ENCODE assay signal across 10 cellular contexts in genomic region chr1:201901036-201901435, GRCh38. TPM values are rescaled to one million over a fixed set of nuclear protein-coding genes. Genes with fewer than 3 reads are reported as not detected.
DNase-seq lines count a peak whose midpoint lies in the region; TF ChIP-seq lines count a peak whose summit lies in the region.
"Not testable (repeated sequence)": the region's sequence is repeated elsewhere in the genome, so short reads cannot be mapped to it uniquely, and the experiment has no call there.
"Had no signal": no experiment of that assay in that cellular context is flagged by ENCODE, and none has a peak within 500 bp of the region (broad histone marks: within the 10 kb centered on the region; RNA-seq: fewer than 3 reads in every experiment).

No MANE protein-coding gene starts in this region.

- not testable (repeated sequence) for H3K9me3 Mint-ChIP-seq in chondrocyte (ENCODE audit: low read depth)

- H3K27ac ChIP-seq in adrenal gland (peak overlapping the region in 3 of 5 donors; percentile 11 to 57 (median 50)), esophagus (ENCODE audit: low read depth in 2 of 2, low read length in 1 of 2) (peak overlapping the region; percentile 8 to 72), layer of hippocampus (ENCODE audit: low read depth, low read length) (peak overlapping the region; percentile 24), sigmoid colon (peak overlapping the region; percentile 81 to 97 (median 88)), stomach smooth muscle (ENCODE audit: low read length) (peak overlapping the region; percentile 94), thyroid gland (peak overlapping the region; percentile 84 to 96 (median 84)), vagina (peak overlapping the region; percentile 75)

- WGBS in adrenal gland, 4 donors: 76 to 86% (median 84%) methylated on average over 6 of the region's 6 CpGs
- 73 to 77% methylated on average over 6 of the region's 6 CpGs for WGBS in esophagus, 2 donors
- 91 to 93% methylated on average over 6 of the region's 6 CpGs for WGBS in sigmoid colon, 2 donors
- WGBS in thyroid gland, 2 donors: 88 to 93% methylated on average over 6 of the region's 6 CpGs

- not testable (repeated sequence) for TF ChIP-seq CTCF in adrenal gland (IDR thresholded peaks at IDR 0.05); chondrocyte (IDR thresholded peaks at IDR 0.05); sigmoid colon (IDR thresholded peaks at IDR 0.05); thyroid gland (IDR thresholded peaks at IDR 0.05); vagina (IDR thresholded peaks at IDR 0.05)

- peaks cover 0 to 20% of the 10 kb centered on the region in 2 donors for H3K36me3 ChIP-seq in adrenal gland (replicated peaks in 1 of 2)
- not testable (repeated sequence) for H3K36me3 ChIP-seq in esophagus (ENCODE audit: control insufficient read depth in 2 of 2, insufficient read depth in 2 of 2, low read length in 1 of 2); thyroid gland
- peaks cover 28 to 48% (median 34%) of the 10 kb centered on the region in 4 donors for H3K36me3 ChIP-seq in sigmoid colon
- peaks cover 25 to 36% of the 10 kb centered on the region in 2 donors for H3K36me3 ChIP-seq in stomach smooth muscle (ENCODE audit: control insufficient read depth in 2 of 2, insufficient read depth in 2 of 2, low read length in 2 of 2)
- peaks cover 0 to 15% of the 10 kb centered on the region in 2 donors for H3K36me3 ChIP-seq in vagina

- H3K4me1 ChIP-seq in adrenal gland (replicated peaks in 1 of 2) (peaks cover 14 to 48% of the 10 kb centered on the region in 2 donors), sigmoid colon (peaks cover 0 to 98% (median 95%) of the 10 kb centered on the region in 4 donors), stomach smooth muscle (ENCODE audit: control insufficient read depth, insufficient read depth, low read length) (peaks cover 88% of the 10 kb centered on the region), thyroid gland (peaks cover 64 to 71% of the 10 kb centered on the region in 2 donors), vagina (peaks cover 57% of the 10 kb centered on the region)
- H3K4me1 ChIP-seq in esophagus (ENCODE audit: control insufficient read depth in 2 of 2, insufficient read depth in 2 of 2, low read length in 1 of 2): not testable (repeated sequence)

- peaks cover 89% of the 10 kb centered on the region for H3K4me1 Mint-ChIP-seq in chondrocyte (ENCODE audit: low read depth)

- peaks cover 22% of the 10 kb centered on the region for H3K36me3 Mint-ChIP-seq in chondrocyte (ENCODE audit: low read depth)

- not testable (repeated sequence) for H3K4me3 Mint-ChIP-seq in chondrocyte (ENCODE audit: unreplicated experiment)

- TF ChIP-seq POLR2A in adrenal gland (IDR thresholded peaks at IDR 0.05); sigmoid colon (IDR thresholded peaks at IDR 0.05); vagina (IDR thresholded peaks at IDR 0.05): not testable (repeated sequence)
- TF ChIP-seq POLR2A in thyroid gland (IDR thresholded peaks at IDR 0.05): peak in 1 of 2 donors; percentile 2

- not testable (repeated sequence) for H3K4me3 ChIP-seq in adrenal gland; esophagus (ENCODE audit: low read depth in 1 of 2, low read length in 2 of 2); sigmoid colon; stomach smooth muscle (ENCODE audit: low read length in 2 of 2); thyroid gland (replicated peaks in 1 of 3); vagina

- not testable (repeated sequence) for H3K9me3 ChIP-seq in adrenal gland (replicated peaks in 1 of 3); esophagus (ENCODE audit: control insufficient read depth in 2 of 2, insufficient read depth in 1 of 2, low read depth in 1 of 2, low read length in 1 of 2); sigmoid colon; stomach smooth muscle (ENCODE audit: control insufficient read depth in 2 of 2, low read length in 2 of 2); thyroid gland; vagina

- DNase-seq in adrenal gland; chondrocyte (ENCODE audit: low spot score); sigmoid colon; thyroid gland; vagina (ENCODE audit: extremely low spot score in 2 of 2): not testable (repeated sequence)

- H3K27me3 Mint-ChIP-seq in chondrocyte (ENCODE audit: low read depth): not testable (repeated sequence)

- intact Hi-C loops in adrenal gland (cut with DNase I); sigmoid colon (cut with DNase I); thyroid gland (cut with DNase I); vagina (cut with DNase I): not testable (repeated sequence)

- peak overlapping the region; percentile 93 for H3K27ac Mint-ChIP-seq in chondrocyte (ENCODE audit: unreplicated experiment)

- H3K27me3 ChIP-seq in adrenal gland; esophagus (ENCODE audit: control insufficient read depth in 1 of 2, insufficient read depth in 2 of 2, low read length in 2 of 2); layer of hippocampus (ENCODE audit: control insufficient read depth, insufficient read depth, low read length); sigmoid colon; stomach smooth muscle (ENCODE audit: control insufficient read depth in 1 of 2, insufficient read depth in 2 of 2, low read length in 2 of 2); thyroid gland; vagina: not testable (repeated sequence)

- TF ChIP-seq EP300 in sigmoid colon (IDR thresholded peaks at IDR 0.05): not testable (repeated sequence)

- H3K9ac ChIP-seq in stomach smooth muscle (ENCODE audit: low read length in 2 of 2): peak overlapping the region in 1 of 2 donors; percentile 7

RNA-seq across cellular contexts. Expression of gene SHISA4, which starts 12.3 kb away (rescaled TPM):
- 100 to 1,000 TPM in 4 of 8 donors, 10 to 100 TPM in 4; 39.0 to 221 (median 99.1) TPM for total RNA-seq in adrenal gland
- 10 to 100 TPM; 49.7 to 62.8 (median 51.0) TPM for polyA plus RNA-seq in adrenal gland
- 29.7 to 39.1 TPM (median 37.7 TPM) in 3 replicates for total RNA-seq in chondrocyte
- 1 to 10 TPM; 2.3 to 3.7 TPM for polyA plus RNA-seq in esophagus
- 10 to 100 TPM; 12.7 to 23.7 (median 19.3) TPM for total RNA-seq in sigmoid colon
- 1 to 10 TPM; 3.5 to 6.1 (median 3.6) TPM for polyA plus RNA-seq in sigmoid colon
- 10 to 100 TPM; 28.8 to 60.3 (median 50.3) TPM for total RNA-seq in thyroid gland
- total RNA-seq in vagina: 16.2 TPM

RNA-seq across cellular contexts. Expression of gene LMOD1, which starts 45.3 kb away (rescaled TPM):
- total RNA-seq in adrenal gland (100 to 1,000 TPM in 2 of 8 donors, 10 to 100 TPM in 5, 1 to 10 TPM in 1; 7.4 to 171 (median 76.1) TPM), chondrocyte (17.7 to 83.6 TPM (median 80.5 TPM) in 3 replicates), sigmoid colon (1,000 to 10,000 TPM in 1 of 4 donors, 100 to 1,000 TPM in 3; 633 to 1,011 (median 785) TPM), thyroid gland (10 to 100 TPM; 30.6 to 50.0 (median 35.9) TPM), vagina (107 TPM)
- polyA plus RNA-seq in adrenal gland (100 to 1,000 TPM in 2 of 3 donors, 10 to 100 TPM in 1; 26.9 to 131 (median 108) TPM), esophagus (10 to 100 TPM; 30.2 to 60.4 TPM), sigmoid colon (10 to 100 TPM in 2 of 3 donors, 1 to 10 TPM in 1; 4.9 to 75.0 (median 15.6) TPM)
- total RNA-seq: CD4-positive, alpha-beta T cell had no signal
- polyA plus RNA-seq: A549 had no signal

RNA-seq across cellular contexts. Expression of gene TIMM17A, which starts 54.3 kb away (rescaled TPM):
- 100 to 1,000 TPM in 1 of 8 donors, 10 to 100 TPM in 7; 26.3 to 178 (median 47.6) TPM for total RNA-seq in adrenal gland
- polyA plus RNA-seq in adrenal gland: 100 to 1,000 TPM in 1 of 3 donors, 10 to 100 TPM in 2; 28.0 to 172 (median 42.7) TPM
- 62.5 to 69.6 TPM (median 68.5 TPM) in 3 replicates for total RNA-seq in chondrocyte
- 10 to 100 TPM; 21.7 to 37.4 TPM for polyA plus RNA-seq in esophagus
- 10 to 100 TPM; 23.3 to 56.7 (median 38.4) TPM for total RNA-seq in sigmoid colon
- 10 to 100 TPM; 48.6 to 71.4 (median 57.7) TPM for polyA plus RNA-seq in sigmoid colon
- 10 to 100 TPM; 34.7 to 46.8 (median 40.1) TPM for total RNA-seq in thyroid gland
- 18.9 TPM for total RNA-seq in vagina

Comparison
In these comparisons a context has a peak if more than half of its experiments do, and no peak if none do; other contexts are left out.
1. H3K27ac ChIP-seq: peak in every context shown above with its lines; median percentile 94 in stomach smooth muscle; 88 in sigmoid colon; 84 in thyroid gland; 75 in vagina; 50 in adrenal gland; 40 in esophagus; 24 in layer of hippocampus.